In genomic region chr17:82253179-82253544, GRCh38 we compare ENCODE assay signal across 15 cellular contexts. TPM values are rescaled to one million over a fixed set of nuclear protein-coding genes. Genes with fewer than 3 reads are reported as not detected.
A peak's percentile ranks its signal among the peaks of the same experiment; 100 is the strongest.
DNase-seq lines count a peak whose midpoint lies in the region; ATAC-seq and TF ChIP-seq lines count a peak whose summit lies in the region.
"Had no signal": no experiment of that assay in that cellular context is flagged by ENCODE, and none has a peak within 500 bp of the region (broad histone marks: within the 10 kb centered on the region; RNA-seq: fewer than 3 reads in every experiment).

No MANE protein-coding gene starts in this region.

- RAD21 ChIA-PET in HCT116 (lab: Charles Lee; ENCODE audit: low non-redundant PET in 1 of 2, low total read pairs in 2 of 2, uncharacterized antibody in 2 of 2, unreplicated experiment in 2 of 2): no interaction called here

- DNase-seq in activated T-cell treated with anti-CD3 and anti-CD28 coated beads, Interleukin-2, amount 50 U/mL, for 1 hour: peak; percentile 21
- DNase-seq in activated T-cell treated with anti-CD3 and anti-CD28 coated beads, Interleukin-2, amount 50 U/mL, for 72 hours: no peak
- DNase-seq in HCT116 (ENCODE audit: low read depth, low spot score) (no peak), glutamatergic neuron (peak; percentile 4), islet precursor cell (no peak), EL (no peak)
- DNase-seq: 8988T, DMS79 treated with DMSO at 0.1 percent for 48 hours, GM23248, NCI-H1417 treated with DMSO at 0.1 percent for 48 hours, NCI-H1930, NCI-H510A, NCI-H774, RPMI8226, SJCRH30 had no signal

- intact Hi-C loops in HCT116 (cut with micrococcal nuclease): no loop called here

- peaks cover 86% of the 10 kb centered on the region for H3K79me2 ChIP-seq in HCT116 (ENCODE audit: insufficient read depth, low read length)

- peaks cover 18% of the 10 kb centered on the region for H3K4me1 Mint-ChIP-seq in activated T-cell treated with anti-CD3 and anti-CD28 coated beads, Interleukin-2, amount 50 U/mL, for 72 hours (ENCODE audit: low read depth)
- peaks cover 8% of the 10 kb centered on the region for H3K4me1 Mint-ChIP-seq in glutamatergic neuron (ENCODE audit: low read depth, unreplicated experiment)

- no TSS peak for BruUV-seq in HCT116 (replicated peaks; lab: Mats Ljungman, UMichigan)

- H3K9me3 ChIP-seq in HCT116 (ENCODE audit: control insufficient read depth in 1 of 2, insufficient read depth in 1 of 2, low read depth in 1 of 2, low read length in 2 of 2): no peaks in the 10 kb centered on the region
- H3K9me3 ChIP-seq: SJCRH30 had no signal

- H4K20me1 ChIP-seq in HCT116 (ENCODE audit: insufficient read depth): peaks cover 5% of the 10 kb centered on the region; the same call in 1 of the 2 replicates

- H3K4me2 ChIP-seq in HCT116 (ENCODE audit: low read length): no peak overlapping the region

- no peak overlapping the region for H3K4me3 ChIP-seq in HCT116 (replicated peaks in 1 of 2; ENCODE audit: low read depth in 1 of 2, low read length in 2 of 2)
- H3K4me3 ChIP-seq: GM23248, SJCRH30 had no signal

- no peaks in the 10 kb centered on the region for H3K9me2 ChIP-seq in HCT116 (ENCODE audit: insufficient read depth)

- H3K27me3 Mint-ChIP-seq in activated T-cell treated with anti-CD3 and anti-CD28 coated beads, Interleukin-2, amount 50 U/mL, for 72 hours (ENCODE audit: low read depth): no peaks in the 10 kb centered on the region
- H3K27me3 Mint-ChIP-seq in glutamatergic neuron (ENCODE audit: unreplicated experiment): peaks cover 6% of the 10 kb centered on the region

- no peak for TF ChIP-seq POLR2A in HCT116 (IDR thresholded peaks at IDR 0.05; ENCODE audit: borderline replicate concordance, extremely low read depth, insufficient read depth, insufficient read length)

- CTCF ChIA-PET in HCT116 (lab: Charles Lee): no interaction called here

- no peaks in the 10 kb centered on the region for H3K9me3 Mint-ChIP-seq in activated T-cell treated with anti-CD3 and anti-CD28 coated beads, Interleukin-2, amount 50 U/mL, for 72 hours
- peaks cover 2% of the 10 kb centered on the region for H3K9me3 Mint-ChIP-seq in glutamatergic neuron (ENCODE audit: unreplicated experiment)

- H3K27ac Mint-ChIP-seq in activated T-cell treated with anti-CD3 and anti-CD28 coated beads, Interleukin-2, amount 50 U/mL, for 72 hours: no peak overlapping the region
- H3K27ac Mint-ChIP-seq in glutamatergic neuron (ENCODE audit: unreplicated experiment): no peak overlapping the region

- H2AFZ ChIP-seq in HCT116 (ENCODE audit: low read depth, low read length, poor library complexity, severe bottlenecking): no peak overlapping the region
- H2AFZ ChIP-seq: GM23248 had no signal

- no peak for ATAC-seq in activated T-cell treated with anti-CD3 and anti-CD28 coated beads, Interleukin-2, amount 50 U/mL, for 72 hours (replicated peaks in 1 of 2)
- no peak for ATAC-seq in HCT116

- no peak for TF ChIP-seq CTCF in HCT116 (IDR thresholded peaks at IDR 0.05 in 2 of 3, conservative IDR thresholded peaks at IDR 0.05 in 1 of 3; ENCODE audit: borderline replicate concordance in 1 of 3, insufficient read depth in 1 of 3, low read depth in 2 of 3, low read length in 2 of 3)
- TF ChIP-seq CTCF in glutamatergic neuron (IDR thresholded peaks at IDR 0.05; ENCODE audit: partially characterized antibody, unreplicated experiment): no peak

- POLR2A ChIA-PET in HCT116 (lab: Charles Lee): no interaction called here

- H3K36me3 Mint-ChIP-seq in activated T-cell treated with anti-CD3 and anti-CD28 coated beads, Interleukin-2, amount 50 U/mL, for 72 hours (ENCODE audit: insufficient read depth in 2 of 2): peaks cover 16 to 44% of the 10 kb centered on the region in 2 donors
- peaks cover 1% of the 10 kb centered on the region for H3K36me3 Mint-ChIP-seq in glutamatergic neuron (ENCODE audit: unreplicated experiment)

- TF ChIP-seq RAD21 in HCT116 (IDR thresholded peaks at IDR 0.05; ENCODE audit: low read depth): no peak

- H3K27ac ChIP-seq in HCT116 (ENCODE audit: low read depth, low read length): peak overlapping the region; percentile 1; the same call in 1 of the 2 replicates
- H3K27ac ChIP-seq: GM23248, SJCRH30 had no signal

- no peak overlapping the region for H3K9ac ChIP-seq in HCT116 (ENCODE audit: low read length)
- H3K9ac ChIP-seq: GM23248 had no signal

- H3K4me3 Mint-ChIP-seq in activated T-cell treated with anti-CD3 and anti-CD28 coated beads, Interleukin-2, amount 50 U/mL, for 72 hours: no peak overlapping the region
- H3K4me3 Mint-ChIP-seq in glutamatergic neuron (ENCODE audit: unreplicated experiment): no peak overlapping the region

- no peaks in the 10 kb centered on the region for H3K27me3 ChIP-seq in HCT116 (ENCODE audit: insufficient read depth, low read length)
- H3K27me3 ChIP-seq: SJCRH30 had no signal

- peaks cover 0 to 8% of the 10 kb centered on the region in 2 experiments; a peak in 3 of 4 replicates for H3K4me1 ChIP-seq in HCT116 (ENCODE audit: control insufficient read depth in 1 of 2, insufficient read depth in 2 of 2, low read length in 2 of 2)
- H3K4me1 ChIP-seq: SJCRH30 had no signal

- peaks cover 65 to 84% of the 10 kb centered on the region in 2 experiments for H3K36me3 ChIP-seq in HCT116 (ENCODE audit: control insufficient read depth in 1 of 2, insufficient read depth in 2 of 2, low read length in 2 of 2)

TF ChIP-seq in HCT116, 20 proteins besides CTCF, POLR2A, EP300 and RAD21:
- TF ChIP-seq CEBPB (IDR thresholded peaks at IDR 0.05; ENCODE audit: low read depth): no peak
- no peak for TF ChIP-seq JUND (IDR thresholded peaks at IDR 0.05)
- no peak for TF ChIP-seq SRF (IDR thresholded peaks at IDR 0.05; ENCODE audit: low read depth)
- TF ChIP-seq SIN3A (IDR thresholded peaks at IDR 0.05; ENCODE audit: low read depth): no peak
- TF ChIP-seq, protein P1, sequence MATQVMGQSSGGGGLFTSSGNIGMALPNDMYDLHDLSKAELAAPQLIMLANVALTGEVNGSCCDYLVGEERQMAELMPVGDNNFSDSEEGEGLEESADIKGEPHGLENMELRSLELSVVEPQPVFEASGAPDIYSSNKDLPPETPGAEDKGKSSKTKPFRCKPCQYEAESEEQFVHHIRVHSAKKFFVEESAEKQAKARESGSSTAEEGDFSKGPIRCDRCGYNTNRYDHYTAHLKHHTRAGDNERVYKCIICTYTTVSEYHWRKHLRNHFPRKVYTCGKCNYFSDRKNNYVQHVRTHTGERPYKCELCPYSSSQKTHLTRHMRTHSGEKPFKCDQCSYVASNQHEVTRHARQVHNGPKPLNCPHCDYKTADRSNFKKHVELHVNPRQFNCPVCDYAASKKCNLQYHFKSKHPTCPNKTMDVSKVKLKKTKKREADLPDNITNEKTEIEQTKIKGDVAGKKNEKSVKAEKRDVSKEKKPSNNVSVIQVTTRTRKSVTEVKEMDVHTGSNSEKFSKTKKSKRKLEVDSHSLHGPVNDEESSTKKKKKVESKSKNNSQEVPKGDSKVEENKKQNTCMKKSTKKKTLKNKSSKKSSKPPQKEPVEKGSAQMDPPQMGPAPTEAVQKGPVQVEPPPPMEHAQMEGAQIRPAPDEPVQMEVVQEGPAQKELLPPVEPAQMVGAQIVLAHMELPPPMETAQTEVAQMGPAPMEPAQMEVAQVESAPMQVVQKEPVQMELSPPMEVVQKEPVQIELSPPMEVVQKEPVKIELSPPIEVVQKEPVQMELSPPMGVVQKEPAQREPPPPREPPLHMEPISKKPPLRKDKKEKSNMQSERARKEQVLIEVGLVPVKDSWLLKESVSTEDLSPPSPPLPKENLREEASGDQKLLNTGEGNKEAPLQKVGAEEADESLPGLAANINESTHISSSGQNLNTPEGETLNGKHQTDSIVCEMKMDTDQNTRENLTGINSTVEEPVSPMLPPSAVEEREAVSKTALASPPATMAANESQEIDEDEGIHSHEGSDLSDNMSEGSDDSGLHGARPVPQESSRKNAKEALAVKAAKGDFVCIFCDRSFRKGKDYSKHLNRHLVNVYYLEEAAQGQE (IDR thresholded peaks at IDR 0.05; ENCODE audit: low read depth): no peak
- no peak for TF ChIP-seq POLR2AphosphoS5 (IDR thresholded peaks at IDR 0.05; ENCODE audit: low read depth, low read length)
- no peak for TF ChIP-seq EZH2 (IDR thresholded peaks at IDR 0.05)
- TF ChIP-seq, protein P2, sequence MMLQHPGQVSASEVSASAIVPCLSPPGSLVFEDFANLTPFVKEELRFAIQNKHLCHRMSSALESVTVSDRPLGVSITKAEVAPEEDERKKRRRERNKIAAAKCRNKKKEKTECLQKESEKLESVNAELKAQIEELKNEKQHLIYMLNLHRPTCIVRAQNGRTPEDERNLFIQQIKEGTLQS (IDR thresholded peaks at IDR 0.05): no peak

RNA-seq across cellular contexts. Expression of gene CSNK1D, which starts 20.3 kb away (rescaled TPM):
- total RNA-seq in activated T-cell treated with anti-CD3 and anti-CD28 coated beads, Interleukin-2, amount 50 U/mL, for 72 hours: 100 to 1,000 TPM; 166 to 170 TPM
- total RNA-seq in HCT116 (2021; ENCODE audit: unreplicated experiment) (176 TPM), glutamatergic neuron (ENCODE audit: unreplicated experiment) (211 TPM)
- polyA plus RNA-seq in HCT116 (2012): 184 and 197 TPM in 2 replicates

RNA-seq across cellular contexts. Expression of gene SLC16A3, which starts 24.3 kb away (rescaled TPM):
- total RNA-seq in activated T-cell treated with anti-CD3 and anti-CD28 coated beads, Interleukin-2, amount 50 U/mL, for 72 hours: 10 to 100 TPM; 42.8 to 74.5 TPM
- total RNA-seq in HCT116 (2021; ENCODE audit: unreplicated experiment): 445 TPM
- 422 and 492 TPM in 2 replicates for polyA plus RNA-seq in HCT116 (2012)
- 15.6 TPM for total RNA-seq in glutamatergic neuron (ENCODE audit: unreplicated experiment)

RNA-seq across cellular contexts. Expression of gene CCDC57, which starts 40.5 kb away (rescaled TPM):
- total RNA-seq in activated T-cell treated with anti-CD3 and anti-CD28 coated beads, Interleukin-2, amount 50 U/mL, for 72 hours: 10 to 100 TPM; 76.9 to 78.8 TPM
- total RNA-seq in HCT116 (2021; ENCODE audit: unreplicated experiment) (143 TPM), glutamatergic neuron (ENCODE audit: unreplicated experiment) (40.7 TPM)
- 99.2 and 103 TPM in 2 replicates for polyA plus RNA-seq in HCT116 (2012)

Comparison
In these comparisons a context has a peak if more than half of its experiments do, and no peak if none do; other contexts are left out.
1. DNase-seq: peak in activated T-cell treated with anti-CD3 and anti-CD28 coated beads, Interleukin-2, amount 50 U/mL, for 1 hour (single experiment) and glutamatergic neuron (single experiment); none in activated T-cell treated with anti-CD3 and anti-CD28 coated beads, Interleukin-2, amount 50 U/mL, for 72 hours (0 of 2), HCT116 (single experiment), islet precursor cell (single experiment) and EL (single experiment).